Comparison of ENCODE assay signal across 7 cellular contexts in the genomic region with DNA sequence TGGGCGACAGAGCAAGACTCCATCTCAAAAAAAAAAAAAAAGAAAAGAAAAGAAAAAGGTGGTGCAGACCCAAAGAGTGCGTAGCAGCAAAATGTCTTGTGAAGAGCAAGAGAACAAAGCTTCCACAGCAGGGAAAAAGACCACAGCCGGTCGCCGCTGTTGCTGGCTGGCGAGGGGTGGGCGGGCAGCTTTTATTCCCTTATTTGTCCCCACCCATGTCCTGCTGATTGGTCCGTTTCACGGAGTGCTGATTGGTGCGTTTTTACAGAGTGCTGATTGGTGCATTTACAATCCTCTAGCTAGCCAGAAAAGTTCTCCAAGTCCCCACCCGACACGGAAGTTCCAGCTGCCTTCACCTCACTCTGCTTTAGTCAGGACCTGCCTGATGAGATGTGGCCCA. TPM values are rescaled to one million over a fixed set of nuclear protein-coding genes. Genes with fewer than 3 reads are reported as not detected.
"Had no signal": no experiment of that assay in that cellular context is flagged by ENCODE, and none has a peak within 500 bp of the region (broad histone marks: within the 10 kb centered on the region; RNA-seq: fewer than 3 reads in every experiment).

No MANE protein-coding gene starts in this region.

RNA-seq across cellular contexts. Expression of a gene that starts 1.1 kb away (rescaled TPM):
- total RNA-seq: dermis microvascular lymphatic vessel endothelial cell; esophagus mucosa; glomerular endothelial cell; mononuclear cell; natural killer cell treated with Interleukin-12 subunit alpha and Interleukin-12 subunit beta and Interleukin-15 and Interleukin-18, amount 100 ng/mL, for 72 hours; upper lobe of left lung had no signal
- polyA plus RNA-seq: fibroblast of lung had no signal
